8 cellular contexts compared by ENCODE assay signal in genomic region chrX:41923257-41923924, GRCh38. TPM values are rescaled to one million over a fixed set of nuclear protein-coding genes. Genes with fewer than 3 reads are reported as not detected.
DNase-seq lines count a peak whose midpoint lies in the region; ATAC-seq, FAIRE-seq and TF ChIP-seq lines count a peak whose summit lies in the region.

CASK (minus strand) TSS chrX:41923554; CDS start chrX:41922988, 566 bp downstream.

- in situ Hi-C loops in mammary epithelial cell (cut with MboI; ENCODE audit: low sequenced_read_pairs in 2 of 2) = no loop called here

- dilution Hi-C loops in mammary epithelial cell (cut with HindIII; ENCODE audit: low sequenced_read_pairs) = no loop called here

- no TSS peak for BruUV-seq in mammary epithelial cell (replicated peaks; lab: Mats Ljungman, UMichigan)

- FAIRE-seq in small intestine (lab: Jason Lieb, UNC) = no peak

- CTCF ChIA-PET in AG04450 (lab: Charles Lee) = interaction anchor here (1.8 kb wide), 1 partner anchor 125 kb away, joined by 5 read pairs; no protein-coding TSS in a partner anchor
- CTCF ChIA-PET in mammary epithelial cell (lab: Charles Lee; ENCODE audit: low non-redundant PET) = no interaction called here

- peak within 1 kb of the TSS; percentile 86 for H3K4me2 ChIP-seq in mammary epithelial cell (ENCODE audit: insufficient read depth, low read depth, low read length)

- H3K9me3 ChIP-seq in AG04450 (ENCODE audit: control insufficient read depth, insufficient read depth, low read length) = no peaks in the 10 kb centered on the region
- no peaks in the 10 kb centered on the region for H3K9me3 ChIP-seq in mammary epithelial cell (replicated peaks; ENCODE audit: insufficient read depth, low read length)
- H3K9me3 ChIP-seq in small intestine (ENCODE audit: control insufficient read depth, low read depth) = no peaks in the 10 kb centered on the region

- peak within 1 kb of the TSS; percentile 74 for H3K4me3 ChIP-seq in AG04450 (ENCODE audit: low read depth, low read length)
- peak within 1 kb of the TSS; percentile 70 for H3K4me3 ChIP-seq in WI38 (ENCODE audit: low read depth, low read length)
- H3K4me3 ChIP-seq in mammary epithelial cell (replicated peaks in 1 of 3; ENCODE audit: insufficient read depth in 1 of 3, low read depth in 2 of 3, low read length in 3 of 3) = peak within 1 kb of the TSS; percentile 65 to 79 (median 71)
- H3K4me3 ChIP-seq in small intestine (ENCODE audit: low read depth in 1 of 2, low read length in 2 of 2) = peak within 1 kb of the TSS; percentile 65 to 66

- DNase-seq in AG04450 (ENCODE audit: low read depth, low spot score) (peak; percentile 76), NCI-H2227 treated with DMSO at 0.1 percent for 48 hours (lab: John Stamatoyannopoulos, UW) (peak; percentile 97), mammary epithelial cell (peak; percentile 88), iPS-NIHi7 (ENCODE audit: extremely low spot score) (peak; percentile 95), small intestine (peak; percentile 91)

- H3K36me3 ChIP-seq in mammary epithelial cell (ENCODE audit: insufficient read depth, low read length) (no peaks in the 10 kb centered on the region), small intestine (ENCODE audit: control insufficient read depth in 2 of 2, insufficient read depth in 2 of 2, low read length in 2 of 2) (no peaks in the 10 kb centered on the region)

- no peak for TF ChIP-seq CTCF in AG04450 (IDR thresholded peaks at IDR 0.05; ENCODE audit: low read depth, low read length)
- no peak for TF ChIP-seq CTCF in WI38 (IDR thresholded peaks at IDR 0.05; ENCODE audit: low read depth, low read length)
- TF ChIP-seq CTCF in mammary epithelial cell (conservative IDR thresholded peaks at IDR 0.05 in 1 of 2, IDR thresholded peaks at IDR 0.05 in 1 of 2; ENCODE audit: extremely low read depth in 1 of 2, insufficient read depth in 1 of 2, low read depth in 1 of 2, low read length in 2 of 2) = no peak

- peak within 1 kb of the TSS; percentile 95 for H2AFZ ChIP-seq in mammary epithelial cell (ENCODE audit: low read depth, low read length)

- POLR2A ChIA-PET in AG04450 (lab: Yijun Ruan, JAX) = interaction anchor here (1.1 kb wide), 1 partner anchor 95 kb away, joined by 3 read pairs; no protein-coding TSS in a partner anchor

- no CpG with 5 or more reads among the region's 108 CpGs for WGBS in mammary epithelial cell (ENCODE audit: low coverage, missing lambda C conversion rate)
- 0 to 46% (median 1%) methylated on average over 16 to 106 of the region's 108 CpGs for WGBS in small intestine, 3 donors

- H3K27ac ChIP-seq in AG04450 (ENCODE audit: low read depth, low read length) (no peak within 1 kb of the TSS), mammary epithelial cell (ENCODE audit: insufficient read depth, low read depth, low read length) (peak within 1 kb of the TSS; percentile 69), small intestine (ENCODE audit: low read depth in 1 of 2, low read length in 1 of 2) (peak within 1 kb of the TSS; percentile 77 to 88)

- H3K79me2 ChIP-seq in mammary epithelial cell (ENCODE audit: insufficient read depth, low read length) = peaks cover 37% of the 10 kb centered on the region

- peak within 1 kb of the TSS; percentile 71 for H3K9ac ChIP-seq in mammary epithelial cell (ENCODE audit: insufficient read depth, low read length)

- intact Hi-C loops in mammary epithelial cell (cut with micrococcal nuclease) = loop anchor here (2.0 to 5.0 kb wide), 3 partner anchors 125 to 194 kb away; no protein-coding TSS in a partner anchor

- ATAC-seq in GM19023 (IDR thresholded peaks at IDR 0.05; ENCODE audit: unreplicated experiment) = peak; percentile 86
- peak; percentile 79 for ATAC-seq in HG03175 (IDR thresholded peaks at IDR 0.05; ENCODE audit: unreplicated experiment)

- H3K4me1 ChIP-seq in mammary epithelial cell (ENCODE audit: insufficient read depth, low read length) (no peaks in the 10 kb centered on the region), small intestine (ENCODE audit: control insufficient read depth in 2 of 2, insufficient read depth in 1 of 2, low read depth in 1 of 2, low read length in 1 of 2) (no peaks in the 10 kb centered on the region)

- peaks cover 2% of the 10 kb centered on the region for H3K27me3 ChIP-seq in AG04450 (ENCODE audit: control insufficient read depth, insufficient read depth, low read length)
- peaks cover 1% of the 10 kb centered on the region for H3K27me3 ChIP-seq in mammary epithelial cell (ENCODE audit: insufficient read depth, low read length)
- no peaks in the 10 kb centered on the region for H3K27me3 ChIP-seq in small intestine (ENCODE audit: control insufficient read depth in 2 of 2, insufficient read depth in 2 of 2, low read length in 2 of 2)

- no peaks in the 10 kb centered on the region for H4K20me1 ChIP-seq in mammary epithelial cell (ENCODE audit: insufficient read depth, low read length)

RNA-seq across cellular contexts. Expression of gene CASK, which starts in this region (rescaled TPM):
- 20.5 and 30.0 TPM in 2 replicates for polyA plus RNA-seq in AG04450 (2011; rRNA removed)
- polyA minus RNA-seq in AG04450 (2011; rRNA and poly(A)+ RNA removed) = 26.5 and 43.3 TPM in 2 replicates
- 10 to 100 TPM; 54.0 to 57.9 TPM for total RNA-seq in mammary epithelial cell
- polyA plus RNA-seq in mammary epithelial cell = 17.7 TPM
- polyA minus RNA-seq in mammary epithelial cell = 87.5 TPM
- polyA plus RNA-seq in small intestine = 10 to 100 TPM; 16.5 to 30.8 (median 19.5) TPM
